Comparison of ENCODE assay signal across 18 cellular contexts in the genomic region with DNA sequence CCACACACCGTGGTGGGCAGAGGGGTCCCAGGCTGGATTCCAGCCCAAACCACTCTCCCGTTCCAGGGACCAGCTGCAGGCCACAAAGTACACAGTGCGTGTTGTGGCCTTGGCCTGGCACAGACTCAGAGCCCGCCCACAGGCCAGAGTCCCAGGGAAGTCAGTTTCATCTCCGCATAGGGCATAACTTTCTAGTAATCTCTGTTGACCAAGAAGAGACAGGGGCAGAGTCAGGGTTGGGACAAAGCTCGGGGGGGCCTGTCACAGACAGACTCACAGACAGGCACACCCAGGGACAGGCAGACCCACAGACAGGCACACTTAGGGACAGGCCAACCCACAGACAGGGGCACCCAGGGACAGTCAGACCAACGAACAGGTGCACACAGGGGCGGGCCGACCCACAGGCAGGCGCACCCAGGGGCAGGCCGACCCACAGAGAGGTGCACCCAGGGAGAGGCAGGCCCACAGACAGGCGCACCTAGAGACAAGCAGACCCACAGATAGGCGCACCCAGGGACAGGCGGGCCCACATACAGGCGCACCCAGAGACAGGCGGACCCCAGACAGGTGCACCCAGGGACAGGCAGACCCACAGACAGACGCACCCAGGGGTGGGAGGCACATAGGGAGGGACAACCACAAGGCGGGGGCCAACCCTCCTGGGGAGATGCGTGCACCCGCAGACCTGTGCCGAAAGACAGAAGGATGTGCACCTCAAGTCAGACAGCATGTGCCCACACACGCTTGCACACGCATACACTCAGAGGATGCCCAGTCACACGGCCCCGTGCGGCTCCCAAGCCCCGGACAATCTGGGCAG.
DNase-seq lines count a peak whose midpoint lies in the region; ATAC-seq and TF ChIP-seq lines count a peak whose summit lies in the region.
"Had no signal": no experiment of that assay in that cellular context is flagged by ENCODE, and none has a peak within 500 bp of the region (broad histone marks: within the 10 kb centered on the region; RNA-seq: fewer than 3 reads in every experiment).

No MANE protein-coding gene starts in this region.

- H3K4me1 ChIP-seq in neuronal stem cell (ENCODE audit: control insufficient read depth in 2 of 2, insufficient read depth in 1 of 2, low read depth in 1 of 2, low read length in 2 of 2): peaks cover 30 to 45% of the 10 kb centered on the region in 2 donors
- H3K4me1 ChIP-seq: breast epithelium, gastroesophageal sphincter, left ventricle myocardium inferior, tibial nerve had no signal

- no peak overlapping the region for H3K27ac Mint-ChIP-seq in stimulated activated naive CD8-positive, alpha-beta T cell treated with anti-CD3 and anti-CD28 coated beads, Interleukin-15, amount 100 ng/mL, for 72 hours
- H3K27ac Mint-ChIP-seq: activated T-helper 1 cell treated with anti-CD3 and anti-CD28 coated beads, Interleukin-12 subunit alpha, Interleukin-12 subunit beta, Interleukin-2, Interleukin-4 antibody, amounts not matched to agents 30 ng/mL and 10 ng/mL and 1 ng/mL, durations not matched to agents 14 hours and 24 hours and 36 hours; CD4-positive, alpha-beta memory T cell had no signal

- H3K36me3 ChIP-seq in neuronal stem cell (replicated peaks in 1 of 2; ENCODE audit: control insufficient read depth in 2 of 2, insufficient read depth in 2 of 2, low read length in 2 of 2) (no peaks in the 10 kb centered on the region), WERI-Rb-1 (no peaks in the 10 kb centered on the region)
- H3K36me3 ChIP-seq: breast epithelium, gastroesophageal sphincter, left ventricle myocardium inferior, tibial nerve had no signal

- H2AK5ac ChIP-seq in neuronal stem cell (ENCODE audit: low read depth, low read length): peak overlapping the region; percentile 88

- H3K79me1 ChIP-seq in neuronal stem cell (ENCODE audit: low read depth, low read length): no peaks in the 10 kb centered on the region

- no peaks in the 10 kb centered on the region for H3K9me3 Mint-ChIP-seq in stimulated activated naive CD8-positive, alpha-beta T cell treated with anti-CD3 and anti-CD28 coated beads, Interleukin-15, amount 100 ng/mL, for 72 hours
- H3K9me3 Mint-ChIP-seq: activated CD8-positive, alpha-beta T cell treated with anti-CD3 and anti-CD28 coated beads for 36 hours; activated T-helper 1 cell treated with anti-CD3 and anti-CD28 coated beads, Interleukin-12 subunit alpha, Interleukin-12 subunit beta, Interleukin-2, Interleukin-4 antibody, amounts not matched to agents 30 ng/mL and 10 ng/mL and 1 ng/mL, durations not matched to agents 14 hours and 24 hours and 36 hours had no signal

- peaks cover 10% of the 10 kb centered on the region for H3K27me3 Mint-ChIP-seq in stimulated activated naive CD8-positive, alpha-beta T cell treated with anti-CD3 and anti-CD28 coated beads, Interleukin-15, amount 100 ng/mL, for 72 hours

- no peak overlapping the region for H3K23ac ChIP-seq in neuronal stem cell (ENCODE audit: low read depth, low read length, poor library complexity)

- peak overlapping the region; percentile 29 for H3K4ac ChIP-seq in neuronal stem cell (ENCODE audit: low read length)

- H3K9me3 ChIP-seq in neuronal stem cell (replicated peaks in 1 of 2; ENCODE audit: control insufficient read depth in 2 of 2, insufficient read depth in 1 of 2, low read depth in 1 of 2, low read length in 2 of 2) (no peaks in the 10 kb centered on the region), WERI-Rb-1 (ENCODE audit: severe bottlenecking) (no peaks in the 10 kb centered on the region)
- H3K9me3 ChIP-seq: breast epithelium, left ventricle myocardium inferior had no signal

- H3K14ac ChIP-seq in neuronal stem cell (ENCODE audit: low read length): no peak overlapping the region

- peaks cover 21% of the 10 kb centered on the region for H3K4me1 Mint-ChIP-seq in stimulated activated naive CD8-positive, alpha-beta T cell treated with anti-CD3 and anti-CD28 coated beads, Interleukin-15, amount 100 ng/mL, for 72 hours
- H3K4me1 Mint-ChIP-seq: CD4-positive, alpha-beta memory T cell had no signal

- H4K91ac ChIP-seq in neuronal stem cell (ENCODE audit: low read depth, low read length, poor library complexity): peak overlapping the region; percentile 7

- peak overlapping the region; percentile 39 for H2BK5ac ChIP-seq in neuronal stem cell (ENCODE audit: low read length)

- peak overlapping the region; percentile 40 for H3K9ac ChIP-seq in neuronal stem cell (ENCODE audit: low read depth, low read length, poor library complexity)

- H3K27me3 ChIP-seq in neuronal stem cell (ENCODE audit: control insufficient read depth in 3 of 3, insufficient read depth in 3 of 3, low read depth in 1 of 3, low read length in 3 of 3): no peaks in the 10 kb centered on the region
- H3K27me3 ChIP-seq in WERI-Rb-1 (ENCODE audit: insufficient read depth, low read depth, severe bottlenecking): peaks cover 67% of the 10 kb centered on the region
- H3K27me3 ChIP-seq: breast epithelium, gastroesophageal sphincter, tibial nerve had no signal

- no peak for TF ChIP-seq CTCF in WERI-Rb-1 (IDR thresholded peaks at IDR 0.05; ENCODE audit: low read depth, low read length)

- peak overlapping the region; percentile 90 for H2BK15ac ChIP-seq in neuronal stem cell (ENCODE audit: low read length)

- WGBS in neuronal stem cell (ENCODE audit: extremely low coverage in 2 of 2, insufficient read length in 2 of 2, insufficient replicate concordance in 1 of 2), 2 donors: no CpG with 5 or more reads among the region's 27 CpGs

- H3K18ac ChIP-seq in neuronal stem cell (ENCODE audit: low read length): peak overlapping the region; percentile 57

- no peak overlapping the region for H3K4me2 ChIP-seq in neuronal stem cell (ENCODE audit: insufficient read depth, low read length, poor library complexity, severe bottlenecking)

- H4K8ac ChIP-seq in neuronal stem cell (ENCODE audit: low read depth, low read length): peak overlapping the region; percentile 52

- peak overlapping the region; percentile 80 for H2BK12ac ChIP-seq in neuronal stem cell (ENCODE audit: low read length)

- no peak overlapping the region for H2AFZ ChIP-seq in neuronal stem cell (ENCODE audit: low read length)

- H2BK120ac ChIP-seq in neuronal stem cell (ENCODE audit: low read depth, low read length): no peak overlapping the region

- H3K4me3 ChIP-seq in neuronal stem cell (ENCODE audit: low read length in 2 of 2) (no peak overlapping the region), WERI-Rb-1 (ENCODE audit: low read depth, low read length) (no peak overlapping the region)
- H3K4me3 ChIP-seq: breast epithelium, gastroesophageal sphincter, left ventricle myocardium inferior, tibial nerve had no signal

- DNase-seq in stimulated activated naive CD8-positive, alpha-beta T cell treated with anti-CD3 and anti-CD28 coated beads, Interleukin-15, amount 100 ng/mL, for 72 hours: no peak
- DNase-seq in stimulated activated naive CD8-positive, alpha-beta T cell treated with anti-CD3 and anti-CD28 coated beads, Interleukin-15, Interleukin-2, amounts not matched to agents 100 U/mL and 50 U/mL, for 24 hours: no peak
- DNase-seq in islet precursor cell (peak; percentile 46), neuronal stem cell (ENCODE audit: low spot score) (no peak), WERI-Rb-1 (no peak), NCI-H1694 (lab: John Stamatoyannopoulos, UW) (no peak)
- DNase-seq in activated CD4-positive, alpha-beta T cell treated with anti-CD3 and anti-CD28 coated beads, Interleukin-2, amount 50 U/mL, for 48 hours: no peak
- no peak for DNase-seq in stimulated activated CD4-positive, alpha-beta T cell treated with anti-CD3 and anti-CD28 coated beads, Interleukin-4, amount 100 ng/mL, for 4 hours
- DNase-seq: activated CD8-positive, alpha-beta T cell treated with anti-CD3 and anti-CD28 coated beads for 36 hours; CD4-positive, alpha-beta memory T cell; left ventricle myocardium inferior; NCI-H2029; NCI-H510A had no signal

- H3K27ac ChIP-seq in neuronal stem cell (replicated peaks; ENCODE audit: low read length): no peak overlapping the region
- H3K27ac ChIP-seq in WERI-Rb-1: no peak overlapping the region
- H3K27ac ChIP-seq: breast epithelium, gastroesophageal sphincter, left ventricle myocardium inferior, tibial nerve, VCaP had no signal

- H3K4me3 Mint-ChIP-seq in stimulated activated naive CD8-positive, alpha-beta T cell treated with anti-CD3 and anti-CD28 coated beads, Interleukin-15, amount 100 ng/mL, for 72 hours: no peak overlapping the region
- H3K4me3 Mint-ChIP-seq: activated T-helper 1 cell treated with anti-CD3 and anti-CD28 coated beads, Interleukin-12 subunit alpha, Interleukin-12 subunit beta, Interleukin-2, Interleukin-4 antibody, amounts not matched to agents 30 ng/mL and 10 ng/mL and 1 ng/mL, durations not matched to agents 14 hours and 24 hours and 36 hours; CD4-positive, alpha-beta memory T cell had no signal

- ATAC-seq in stimulated activated naive CD8-positive, alpha-beta T cell treated with anti-CD3 and anti-CD28 coated beads, Interleukin-15, amount 100 ng/mL, for 72 hours: peak; percentile 15
- ATAC-seq in stimulated activated naive CD8-positive, alpha-beta T cell treated with anti-CD3 and anti-CD28 coated beads, Interleukin-15, Interleukin-2, amounts not matched to agents 100 U/mL and 50 U/mL, for 24 hours: no peak
- ATAC-seq: gastroesophageal sphincter had no signal
